Comparison of ENCODE assay signal across 24 cellular contexts in the genomic region with DNA sequence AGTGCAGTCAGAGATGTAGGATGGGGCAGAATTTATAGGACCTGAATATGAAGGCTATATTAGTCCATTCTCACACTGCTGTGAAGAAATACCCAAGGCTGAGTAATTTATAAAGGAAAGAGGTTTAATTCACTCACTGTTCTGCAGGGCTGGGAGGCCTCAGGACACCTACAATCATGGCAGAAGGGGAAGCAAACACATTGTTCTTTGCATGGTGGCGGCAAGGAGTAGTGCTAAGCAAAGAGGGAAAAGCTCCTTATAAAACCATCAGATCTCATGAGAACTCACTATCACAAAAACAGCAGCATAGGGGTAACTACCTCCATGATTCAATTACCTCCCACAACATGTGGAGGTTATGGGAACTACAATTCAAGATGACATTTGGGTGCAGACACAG.
"Had no signal": no experiment of that assay in that cellular context is flagged by ENCODE, and none has a peak within 500 bp of the region (broad histone marks: within the 10 kb centered on the region; RNA-seq: fewer than 3 reads in every experiment).

No MANE protein-coding gene starts in this region.

- H3K4me3 ChIP-seq: stomach, suprapubic skin, testis, thoracic aorta, thyroid gland, tibial artery, tibial nerve, transverse colon, upper lobe of left lung, upper lobe of right lung, uterus, vagina had no signal

- H3K4me1 ChIP-seq: stomach, suprapubic skin, testis, thyroid gland, tibial artery, upper lobe of left lung, upper lobe of right lung, uterus, vagina had no signal

- H3K27ac ChIP-seq: stomach, suprapubic skin, testis, thoracic aorta, thyroid gland, tibial artery, tibial nerve, transverse colon, upper lobe of left lung, upper lobe of right lung, uterus, vagina had no signal

- H3K36me3 ChIP-seq: stomach, suprapubic skin, thoracic aorta, thyroid gland, tibial artery, transverse colon, upper lobe of left lung, upper lobe of right lung, uterus, vagina had no signal

- DNase-seq: stimulated activated CD4-positive, alpha-beta T cell treated with anti-CD3 and anti-CD28 coated beads, Interleukin-2, amount 100 ng/mL, for 48 hours; stimulated activated CD4-positive, alpha-beta T cell treated with anti-CD3 and anti-CD28 coated beads, Interleukin-4, amount 100 ng/mL, for 1 hour; stimulated activated CD4-positive, alpha-beta T cell treated with anti-CD3 and anti-CD28 coated beads, Interleukin-4, amount 100 ng/mL, for 24 hours; stimulated activated CD4-positive, alpha-beta T cell treated with anti-CD3 and anti-CD28 coated beads, Interleukin-4, amount 100 ng/mL, for 4 hours; stimulated activated CD8-positive, alpha-beta memory T cell treated with anti-CD3 and anti-CD28 coated beads, Interleukin-4, amount 100 ng/mL, for 48 hours; stimulated activated naive B cell treated with anti-CD40 and anti-IgM and Interleukin-4, amounts not matched to agents 10 μg/mL and 1 μg/mL and 100 μg/mL, for 72 hours; stimulated activated naive CD4-positive, alpha-beta T cell; stimulated activated naive CD4-positive, alpha-beta T cell treated with Interleukin-2 at 50 U/mL for 16 hours; stimulated activated naive CD8-positive, alpha-beta T cell treated with anti-CD3 and anti-CD28 coated beads, Interleukin-15, amount 100 ng/mL, for 72 hours; stimulated activated naive CD8-positive, alpha-beta T cell treated with anti-CD3 and anti-CD28 coated beads, Interleukin-15, Interleukin-2, amounts not matched to agents 100 U/mL and 50 U/mL, for 24 hours; stomach; substantia nigra; testis; thyroid gland; tibial artery; transverse colon; trophoblast cell; upper lobe of left lung; upper lobe of right lung; uterus had no signal

- H3K9me3 ChIP-seq: suprapubic skin, testis, thoracic aorta, thyroid gland, upper lobe of right lung, uterus, vagina had no signal

- H3K27me3 ChIP-seq: stomach, suprapubic skin, testis, thyroid gland, tibial artery, tibial nerve, transverse colon, upper lobe of left lung, upper lobe of right lung, uterus, vagina had no signal
